8 cellular contexts compared by ENCODE assay signal in the genomic region with DNA sequence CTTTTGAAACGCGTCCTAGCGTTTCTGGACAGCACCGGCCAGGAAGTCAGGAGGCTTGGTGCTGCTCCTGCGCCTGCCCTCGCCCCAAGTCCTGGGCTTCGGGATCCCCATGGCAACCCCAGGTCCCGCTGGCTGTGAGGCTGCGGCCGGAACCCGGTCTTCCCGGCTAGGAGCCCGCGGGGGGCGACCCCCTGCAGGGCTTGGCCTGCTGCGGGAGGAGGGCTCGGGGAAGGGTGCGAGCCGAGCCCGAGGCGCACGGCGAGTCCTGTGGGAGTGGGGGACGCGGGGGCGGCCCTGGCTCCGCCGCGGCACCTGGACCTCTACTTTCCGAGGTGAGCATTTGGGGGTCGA. TPM values are rescaled to one million over a fixed set of nuclear protein-coding genes. Genes with fewer than 3 reads are reported as not detected.
DNase-seq lines count a peak whose midpoint lies in the region; ATAC-seq and TF ChIP-seq lines count a peak whose summit lies in the region.

No MANE protein-coding gene starts in this region.

- H3K9me3 ChIP-seq in Panc1 (ENCODE audit: control insufficient read depth, insufficient read depth, low read depth, low read length) (no peaks in the 10 kb centered on the region), duodenal mucosa (ENCODE audit: control insufficient read depth in 1 of 2, low read length in 2 of 2) (no peaks in the 10 kb centered on the region), mucosa of descending colon (no peaks in the 10 kb centered on the region)

- H3K27me3 ChIP-seq in Panc1 (ENCODE audit: control insufficient read depth, insufficient read depth, low read length) = no peaks in the 10 kb centered on the region
- no peaks in the 10 kb centered on the region for H3K27me3 ChIP-seq in duodenal mucosa (ENCODE audit: control insufficient read depth in 1 of 2, insufficient read depth in 2 of 2, low read length in 2 of 2)

- POLR2A ChIA-PET in Panc1 (lab: Charles Lee) = interaction anchor here (0.5 kb wide), 1 partner anchor 194 kb away, joined by 5 read pairs; no protein-coding TSS in a partner anchor

- DNase-seq in Right ventricle myocardium superior (peak; percentile 50), left ventricle myocardium superior (no peak), Panc1 (ENCODE audit: low read depth, low spot score) (no peak), mucosa of descending colon (peak in 1 of 3 donors; percentile 75), hippocampal formation (lab: John Stamatoyannopoulos, UW) (no peak), NCI-H524 (lab: John Stamatoyannopoulos, UW) (no peak)

- H3K9ac ChIP-seq in duodenal mucosa (ENCODE audit: low read depth in 1 of 2, low read length in 2 of 2) = peak overlapping the region; percentile 41 to 74

- peak overlapping the region; percentile 68 to 99 for H3K4me3 ChIP-seq in Panc1 (ENCODE audit: low read depth in 2 of 2, low read length in 2 of 2)
- peak overlapping the region; percentile 82 to 89 for H3K4me3 ChIP-seq in duodenal mucosa (ENCODE audit: low read depth in 1 of 2, low read length in 2 of 2)
- H3K4me3 ChIP-seq in mucosa of descending colon = peak overlapping the region; percentile 87

- TF ChIP-seq CTCF in Panc1 (IDR thresholded peaks at IDR 0.05) (no peak), mucosa of descending colon (IDR thresholded peaks at IDR 0.05) (no peak)

- H3K27ac ChIP-seq in Panc1 (ENCODE audit: low read length) (peak overlapping the region; percentile 86), duodenal mucosa (ENCODE audit: low read depth, low read length) (no peak overlapping the region)

- H3K36me3 ChIP-seq in Panc1 (ENCODE audit: control insufficient read depth, insufficient read depth, low read length) (peaks cover 6% of the 10 kb centered on the region; the same call in 1 of the 2 replicates), duodenal mucosa (ENCODE audit: control insufficient read depth in 1 of 2, insufficient read depth in 2 of 2, low read length in 2 of 2) (peaks cover 14 to 17% of the 10 kb centered on the region in 2 donors), mucosa of descending colon (ENCODE audit: low read depth) (no peaks in the 10 kb centered on the region)

- in situ Hi-C loops in Panc1 (cut with HindIII; ENCODE audit: low pct_unique_long_range_greater_than_20kb, low sequenced_read_pairs) = loop anchor here (10.0 kb wide), 1 partner anchor 196 kb away; the partner anchor contains the start of gene FAAP20

- BruUV-seq in Panc1 (replicated peaks; lab: Mats Ljungman, UMichigan) = no TSS peak

- ATAC-seq in Right ventricle myocardium superior (ENCODE audit: poor library complexity) (peak; percentile 6), left ventricle myocardium superior (no peak), HG02870 (IDR thresholded peaks at IDR 0.05; ENCODE audit: unreplicated experiment) (peak; percentile 4), Panc1 (peak; percentile 23), mucosa of descending colon (peak; percentile 10)

- H3K4me1 ChIP-seq in Panc1 (ENCODE audit: control insufficient read depth, insufficient read depth, low read length) = peaks cover 26% of the 10 kb centered on the region
- peaks cover 38 to 45% of the 10 kb centered on the region in 2 donors for H3K4me1 ChIP-seq in duodenal mucosa (ENCODE audit: control insufficient read depth in 1 of 2, insufficient read depth in 2 of 2, low read length in 2 of 2)
- peaks cover 28% of the 10 kb centered on the region for H3K4me1 ChIP-seq in mucosa of descending colon (ENCODE audit: low read depth)

- CTCF ChIA-PET in Panc1 (lab: Charles Lee) = interaction anchor here (0.9 to 1.4 kb wide), 2 partner anchors 192 to 196 kb away, joined by 3 to 6 read pairs; partner anchors contain the start of gene FAAP20

- intact Hi-C loops in Right ventricle myocardium superior (cut with DNase I) (no loop called here), left ventricle myocardium superior (cut with micrococcal nuclease) (no loop called here), Panc1 (cut with micrococcal nuclease; ENCODE audit: unreplicated experiment) (no loop called here), mucosa of descending colon (cut with DNase I, micrococcal nuclease) (no loop called here)

RNA-seq across cellular contexts. Expression of gene MORN1, which starts 0.3 kb away (rescaled TPM):
- total RNA-seq in Right ventricle myocardium superior = 5.0 TPM
- 5.3 TPM for total RNA-seq in left ventricle myocardium superior
- total RNA-seq in Panc1 (2021; ENCODE audit: unreplicated experiment) = 21.3 TPM
- 13.2 TPM for polyA plus RNA-seq in Panc1 (2012; ENCODE audit: insufficient read length)
- total RNA-seq in mucosa of descending colon = 10 to 100 TPM; 13.1 to 17.4 (median 13.4) TPM

RNA-seq across cellular contexts. Expression of gene RER1, which starts 0.6 kb away (rescaled TPM):
- total RNA-seq in Right ventricle myocardium superior = 81.8 TPM
- total RNA-seq in left ventricle myocardium superior = 98.1 TPM
- 235 TPM for total RNA-seq in Panc1 (2021; ENCODE audit: unreplicated experiment)
- polyA plus RNA-seq in Panc1 (2012; ENCODE audit: insufficient read length) = 207 TPM
- total RNA-seq in mucosa of descending colon = 100 to 1,000 TPM; 151 to 217 (median 193) TPM

RNA-seq across cellular contexts. Expression of gene PEX10, which starts 21.4 kb away (rescaled TPM):
- total RNA-seq in Right ventricle myocardium superior = 15.2 TPM
- total RNA-seq in left ventricle myocardium superior = 13.7 TPM
- 49.8 TPM for total RNA-seq in Panc1 (2021; ENCODE audit: unreplicated experiment)
- 69.0 TPM for polyA plus RNA-seq in Panc1 (2012; ENCODE audit: insufficient read length)
- 10 to 100 TPM; 13.4 to 20.4 (median 18.4) TPM for total RNA-seq in mucosa of descending colon
